Comparison of ENCODE assay signal across 18 cellular contexts in the genomic region with DNA sequence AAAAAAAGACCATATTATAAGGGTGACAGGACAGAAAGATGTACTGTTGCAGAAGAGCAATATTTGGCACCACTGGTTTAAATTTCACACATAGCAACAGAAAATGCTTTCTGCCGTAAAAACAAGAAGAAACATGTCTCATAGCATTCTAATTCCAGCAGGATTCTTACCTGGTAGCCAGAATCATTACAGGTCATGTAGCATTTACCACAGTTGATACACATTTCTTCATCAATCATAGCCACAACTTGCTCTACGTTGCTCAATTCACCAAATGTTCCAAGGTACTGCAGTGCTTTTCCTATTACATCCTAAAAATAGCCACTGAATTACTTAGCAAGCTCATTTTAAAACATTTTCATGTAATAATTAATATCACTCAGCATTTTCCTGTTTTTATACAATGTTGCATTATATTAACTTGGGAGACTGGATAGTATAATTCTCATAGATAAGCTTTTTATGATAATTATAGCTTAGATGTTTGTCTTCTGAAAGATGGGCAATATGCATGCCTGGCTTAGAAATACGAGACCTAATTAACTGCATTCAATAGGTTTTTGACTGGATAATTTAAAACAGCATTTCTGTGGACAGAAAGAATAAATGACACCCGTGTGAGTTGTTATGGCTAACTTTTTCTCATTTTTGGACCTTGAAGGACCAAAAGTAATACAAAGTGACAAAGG.
DNase-seq lines count a peak whose midpoint lies in the region; ATAC-seq, FAIRE-seq and TF ChIP-seq lines count a peak whose summit lies in the region.
"Had no signal": no experiment of that assay in that cellular context is flagged by ENCODE, and none has a peak within 500 bp of the region (broad histone marks: within the 10 kb centered on the region; RNA-seq: fewer than 3 reads in every experiment).

No MANE protein-coding gene starts in this region.

- H3K4me3 ChIP-seq in breast epithelium (no peak overlapping the region), RWPE2 (ENCODE audit: severe bottlenecking) (no peak overlapping the region), bronchial epithelial cell (ENCODE audit: low read depth, low read length) (no peak overlapping the region)
- H3K4me3 ChIP-seq: A549, MG63 had no signal

- DNase-seq in MCF 10A (ENCODE audit: unreplicated experiment) (peak; percentile 66), breast epithelium (ENCODE audit: low spot score in 2 of 2) (no peak), RWPE2 (ENCODE audit: low spot score) (no peak), bronchial epithelial cell (ENCODE audit: low read depth) (peak; percentile 81), inferior parietal cortex (ENCODE audit: extremely low spot score) (no peak), NCI-H2029 treated with DMSO at 0.1 percent for 48 hours (lab: John Stamatoyannopoulos, UW) (no peak)
- DNase-seq in activated CD8-positive, alpha-beta T cell treated with anti-CD3 and anti-CD28 coated beads for 36 hours: no peak
- DNase-seq: BE2C; DMS53; EL; GF-D8; Kasumi-1; MG63; NCI-H446; NCI-H526; NK-92 treated with Interleukin-12 subunit alpha and Interleukin-12 subunit beta, amount 100 ng/mL, for 24 hours had no signal

- CTCF ChIA-PET in MCF 10A (lab: Yijun Ruan, JAX): interaction anchor here (0.6 kb wide), 1 partner anchor 739 kb away, joined by 6 read pairs; no protein-coding TSS in a partner anchor
- CTCF ChIA-PET in activated CD8-positive, alpha-beta T cell treated with anti-CD3 and anti-CD28 coated beads for 36 hours (lab: Charles Lee): no interaction called here

- POLR2A ChIA-PET in MCF 10A (lab: Yijun Ruan, JAX): interaction anchor here (1.2 to 1.9 kb wide), 2 partner anchors 11 to 62 kb away, joined by 3 to 8 read pairs; no protein-coding TSS in a partner anchor
- POLR2A ChIA-PET in activated CD8-positive, alpha-beta T cell treated with anti-CD3 and anti-CD28 coated beads for 36 hours (lab: Charles Lee): no interaction called here

- no peak for FAIRE-seq in bronchial epithelial cell (lab: Jason Lieb, UNC)
- FAIRE-seq: A549, D721Med had no signal

- peaks cover under 1% of the 10 kb centered on the region for H3K36me3 Mint-ChIP-seq in MCF 10A (ENCODE audit: insufficient read depth, unreplicated experiment)
- H3K36me3 Mint-ChIP-seq in activated CD8-positive, alpha-beta T cell treated with anti-CD3 and anti-CD28 coated beads for 36 hours (ENCODE audit: low read depth): peaks cover 3% of the 10 kb centered on the region

- H3K27ac ChIP-seq in breast epithelium: no peak overlapping the region
- peak overlapping the region; percentile 16 for H3K27ac ChIP-seq in RWPE2 (ENCODE audit: poor library complexity, severe bottlenecking)
- H3K27ac ChIP-seq: A549 had no signal

- intact Hi-C loops in MCF 10A (cut with micrococcal nuclease) (no loop called here), breast epithelium (cut with DNase I; ENCODE audit: low total_unique reads) (no loop called here)
- intact Hi-C loops in activated CD8-positive, alpha-beta T cell treated with anti-CD3 and anti-CD28 coated beads for 36 hours (cut with micrococcal nuclease): no loop called here

- no peak for TF ChIP-seq POLR2A in breast epithelium (IDR thresholded peaks at IDR 0.05)

- no peaks in the 10 kb centered on the region for H3K9me3 ChIP-seq in breast epithelium
- no peaks in the 10 kb centered on the region for H3K9me3 ChIP-seq in RWPE2 (ENCODE audit: severe bottlenecking)
- H3K9me3 ChIP-seq: A549, BE2C, MG63 had no signal

- no peaks in the 10 kb centered on the region for H3K4me1 ChIP-seq in breast epithelium
- H3K4me1 ChIP-seq in RWPE2 (ENCODE audit: insufficient read depth, poor library complexity, severe bottlenecking): peaks cover 22% of the 10 kb centered on the region
- H3K4me1 ChIP-seq: A549 had no signal

- TF ChIP-seq CTCF in MCF 10A (IDR thresholded peaks at IDR 0.05; ENCODE audit: unreplicated experiment) (no peak), breast epithelium (IDR thresholded peaks at IDR 0.05) (no peak), RWPE2 (IDR thresholded peaks at IDR 0.05; ENCODE audit: poor library complexity, severe bottlenecking) (no peak), bronchial epithelial cell (IDR thresholded peaks at IDR 0.05; ENCODE audit: insufficient read depth, low read length, severe bottlenecking) (no peak)
- TF ChIP-seq CTCF in activated CD8-positive, alpha-beta T cell treated with anti-CD3 and anti-CD28 coated beads for 36 hours (IDR thresholded peaks at IDR 0.05): no peak

- no peaks in the 10 kb centered on the region for H3K27me3 Mint-ChIP-seq in MCF 10A (ENCODE audit: insufficient read depth, unreplicated experiment)
- no peaks in the 10 kb centered on the region for H3K27me3 Mint-ChIP-seq in activated CD8-positive, alpha-beta T cell treated with anti-CD3 and anti-CD28 coated beads for 36 hours

- H3K9me3 Mint-ChIP-seq in MCF 10A (ENCODE audit: unreplicated experiment): no peaks in the 10 kb centered on the region
- no peaks in the 10 kb centered on the region for H3K9me3 Mint-ChIP-seq in activated CD8-positive, alpha-beta T cell treated with anti-CD3 and anti-CD28 coated beads for 36 hours

- peaks cover 14% of the 10 kb centered on the region for H3K4me1 Mint-ChIP-seq in MCF 10A (ENCODE audit: insufficient read depth, unreplicated experiment)
- H3K4me1 Mint-ChIP-seq in activated CD8-positive, alpha-beta T cell treated with anti-CD3 and anti-CD28 coated beads for 36 hours (ENCODE audit: low read depth): no peaks in the 10 kb centered on the region

- no TSS peak for BruUV-seq in MCF 10A (replicated peaks; lab: Mats Ljungman, UMichigan)

- H3K36me3 ChIP-seq in breast epithelium: no peaks in the 10 kb centered on the region
- no peaks in the 10 kb centered on the region for H3K36me3 ChIP-seq in RWPE2 (ENCODE audit: low read depth)
- no peaks in the 10 kb centered on the region for H3K36me3 ChIP-seq in bronchial epithelial cell (ENCODE audit: control insufficient read depth, insufficient read depth, low read length)
- H3K36me3 ChIP-seq: BE2C, MG63 had no signal

- H3K27me3 ChIP-seq in breast epithelium (no peaks in the 10 kb centered on the region), RWPE2 (ENCODE audit: insufficient read depth, poor library complexity, severe bottlenecking) (no peaks in the 10 kb centered on the region), bronchial epithelial cell (ENCODE audit: control insufficient read depth, insufficient read depth, low read length) (no peaks in the 10 kb centered on the region)
- H3K27me3 ChIP-seq: BE2C, MG63 had no signal

- ATAC-seq in RWPE2 (ENCODE audit: low read depth): peak; percentile 90
- no peak for ATAC-seq in activated CD8-positive, alpha-beta T cell treated with anti-CD3 and anti-CD28 coated beads for 36 hours
- ATAC-seq: A549 had no signal

- peak overlapping the region; percentile 75 for H3K27ac Mint-ChIP-seq in MCF 10A (ENCODE audit: low read depth, unreplicated experiment)
- H3K27ac Mint-ChIP-seq in activated CD8-positive, alpha-beta T cell treated with anti-CD3 and anti-CD28 coated beads for 36 hours: no peak overlapping the region

- no peak overlapping the region for H3K4me3 Mint-ChIP-seq in MCF 10A (ENCODE audit: unreplicated experiment)
- no peak overlapping the region for H3K4me3 Mint-ChIP-seq in activated CD8-positive, alpha-beta T cell treated with anti-CD3 and anti-CD28 coated beads for 36 hours

Comparison
In these comparisons a context has a peak if more than half of its experiments do, and no peak if none do; other contexts are left out.
1. DNase-seq: peak in MCF 10A (single experiment) and bronchial epithelial cell (single experiment); none in breast epithelium (0 of 2), RWPE2 (single experiment), inferior parietal cortex (single experiment), NCI-H2029 treated with DMSO at 0.1 percent for 48 hours (single experiment) and activated CD8-positive, alpha-beta T cell treated with anti-CD3 and anti-CD28 coated beads for 36 hours (single experiment).